Comparison of ENCODE assay signal across 34 cellular contexts in the genomic region with DNA sequence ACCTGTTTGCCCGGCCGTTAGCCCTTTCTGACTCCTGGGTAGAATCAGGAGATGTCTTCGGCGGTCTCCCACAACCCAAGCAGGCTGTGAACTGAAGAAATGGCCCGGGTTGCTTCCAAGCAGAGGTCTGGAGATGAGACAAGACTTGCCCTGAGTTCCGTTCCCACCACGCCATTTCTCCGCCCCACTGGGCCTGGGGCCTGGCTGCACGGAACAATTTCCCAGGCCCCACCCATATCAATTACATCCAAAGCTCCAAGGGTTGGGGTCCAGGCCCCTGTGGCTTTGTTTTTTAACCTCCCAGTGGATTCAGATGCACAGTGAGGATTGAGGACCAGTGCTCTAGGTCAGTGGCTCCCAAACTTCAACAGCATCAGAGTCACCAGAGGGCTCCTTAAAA.
DNase-seq lines count a peak whose midpoint lies in the region; ATAC-seq, FAIRE-seq and TF ChIP-seq lines count a peak whose summit lies in the region.
"Had no signal": no experiment of that assay in that cellular context is flagged by ENCODE, and none has a peak within 500 bp of the region (broad histone marks: within the 10 kb centered on the region; RNA-seq: fewer than 3 reads in every experiment).

No MANE protein-coding gene starts in this region.

- H2AK5ac ChIP-seq in neuronal stem cell (ENCODE audit: low read depth, low read length): peak overlapping the region; percentile 79

- H3K9me3 ChIP-seq in HepG2 (ENCODE audit: low read length) (no peaks in the 10 kb centered on the region), right lobe of liver (no peaks in the 10 kb centered on the region), OCI-LY1 (ENCODE audit: low read length) (peaks cover 12% of the 10 kb centered on the region), neuronal stem cell (replicated peaks in 1 of 2; ENCODE audit: control insufficient read depth in 2 of 2, insufficient read depth in 1 of 2, low read depth in 1 of 2, low read length in 2 of 2) (peaks cover 0 to 2% of the 10 kb centered on the region in 2 donors), spleen (peaks cover 0 to 18% (median 14%) of the 10 kb centered on the region in 8 donors)
- H3K9me3 ChIP-seq: BE2C, Caco-2 had no signal

- CTCF ChIA-PET in HepG2 (lab: Yijun Ruan, JAX; ENCODE audit: low intra/inter-chr PET ratio, low total read pairs): no interaction called here

- 74% methylated on average over 8 of the region's 9 CpGs for WGBS in HepG2 (ENCODE audit: low lambda C conversion rate)
- 89% methylated on average over 5 of the region's 9 CpGs for WGBS in right lobe of liver (ENCODE audit: insufficient coverage, low coverage, low lambda C conversion rate, missing lambda C conversion rate)
- WGBS in neuronal stem cell (ENCODE audit: extremely low coverage in 2 of 2, insufficient read length in 2 of 2, insufficient replicate concordance in 1 of 2), 2 donors: no CpG with 5 or more reads among the region's 9 CpGs
- WGBS in spleen, 5 donors: 92 to 99% (median 94%) methylated on average over 7 to 9 of the region's 9 CpGs

- in situ Hi-C loops in HepG2 (cut with HindIII; ENCODE audit: extremely low pct_ligation_motif_present, low pct_unique_long_range_greater_than_20kb): loop anchor here (10.0 to 25.0 kb wide), 4 partner anchors 92 to 625 kb away; no protein-coding TSS in a partner anchor

- no peak overlapping the region for H2BK5ac ChIP-seq in neuronal stem cell (ENCODE audit: low read length)

- H3F3A ChIP-seq in OCI-LY1 (ENCODE audit: insufficient read depth, low read length): no peaks in the 10 kb centered on the region

- H2BK12ac ChIP-seq in neuronal stem cell (ENCODE audit: low read length): no peak overlapping the region

- H3K36me3 ChIP-seq in HepG2 (replicated peaks in 1 of 2; ENCODE audit: control insufficient read depth in 1 of 2, insufficient read depth in 2 of 2, low read length in 2 of 2) (no peaks in the 10 kb centered on the region), right lobe of liver (no peaks in the 10 kb centered on the region), OCI-LY1 (ENCODE audit: insufficient read depth, low read length) (no peaks in the 10 kb centered on the region; the same call in 1 of the 2 replicates), neuronal stem cell (replicated peaks in 1 of 2; ENCODE audit: control insufficient read depth in 2 of 2, insufficient read depth in 2 of 2, low read length in 2 of 2) (no peaks in the 10 kb centered on the region), spleen (no peaks in the 10 kb centered on the region)
- H3K36me3 ChIP-seq: BE2C; BLaER1; BLaER1 treated with 17β-estradiol and CSF1 and Interleukin-3, amounts not matched to agents 10 nM and 100 nM had no signal

- no peak overlapping the region for H4K8ac ChIP-seq in neuronal stem cell (ENCODE audit: low read depth, low read length)

- FAIRE-seq in HepG2 (lab: Jason Lieb, UNC): no peak
- FAIRE-seq: A204.1, A549, D721Med had no signal

- no peaks in the 10 kb centered on the region for H4K20me1 ChIP-seq in HepG2 (ENCODE audit: insufficient read depth, low read length)
- H4K20me1 ChIP-seq in OCI-LY1 (ENCODE audit: insufficient read depth, low read length): no peaks in the 10 kb centered on the region
- H4K20me1 ChIP-seq: BLaER1; BLaER1 treated with 17β-estradiol and CSF1 and Interleukin-3, amounts not matched to agents 10 nM and 100 nM had no signal

- ATAC-seq in HepG2 (no peak), right lobe of liver (no peak), GM18502 (IDR thresholded peaks at IDR 0.05; ENCODE audit: poor library complexity, unreplicated experiment) (no peak), HG03097 (IDR thresholded peaks at IDR 0.05; ENCODE audit: low FRiP score, unreplicated experiment) (no peak)
- ATAC-seq: A549; CD8-positive, alpha-beta T cell had no signal

- TF ChIP-seq CTCF in HepG2 (CRISPR knock-in tag; IDR thresholded peaks at IDR 0.05) (no peak), right lobe of liver (IDR thresholded peaks at IDR 0.05) (no peak), OCI-LY1 (IDR thresholded peaks at IDR 0.05; ENCODE audit: low read length) (no peak), spleen (IDR thresholded peaks at IDR 0.05 in 8 of 11, conservative IDR thresholded peaks at IDR 0.05 in 3 of 11) (no peak)

- no peak overlapping the region for H2BK15ac ChIP-seq in neuronal stem cell (ENCODE audit: low read length)

- H3K27me3 ChIP-seq in HepG2 (ENCODE audit: control insufficient read depth in 1 of 2, insufficient read depth in 2 of 2, low read length in 2 of 2): peaks cover 0 to 14% of the 10 kb centered on the region in 2 experiments; a peak in 2 of 5 replicates
- no peaks in the 10 kb centered on the region for H3K27me3 ChIP-seq in right lobe of liver
- no peaks in the 10 kb centered on the region; the same call in 1 of the 2 replicates for H3K27me3 ChIP-seq in OCI-LY1 (ENCODE audit: insufficient read depth, low read length)
- no peaks in the 10 kb centered on the region for H3K27me3 ChIP-seq in neuronal stem cell (ENCODE audit: control insufficient read depth in 3 of 3, insufficient read depth in 3 of 3, low read depth in 1 of 3, low read length in 3 of 3)
- H3K27me3 ChIP-seq in spleen (replicated peaks in 1 of 7): no peaks in the 10 kb centered on the region
- H3K27me3 ChIP-seq: BE2C; BLaER1; BLaER1 treated with 17β-estradiol and CSF1 and Interleukin-3, amounts not matched to agents 10 nM and 100 nM had no signal

- H3K79me2 ChIP-seq in HepG2 (ENCODE audit: insufficient read depth, low read length): no peaks in the 10 kb centered on the region
- no peaks in the 10 kb centered on the region for H3K79me2 ChIP-seq in OCI-LY1 (ENCODE audit: insufficient read depth, low read length)

- H3K79me1 ChIP-seq in neuronal stem cell (ENCODE audit: low read depth, low read length): no peaks in the 10 kb centered on the region

- no peak overlapping the region for H3K27ac ChIP-seq in HepG2 (ENCODE audit: extremely low read length, insufficient read depth, low read length)
- no peak overlapping the region for H3K27ac ChIP-seq in right lobe of liver
- H3K27ac ChIP-seq in OCI-LY1 (ENCODE audit: low read depth, low read length, poor library complexity, severe bottlenecking): peak overlapping the region; percentile 75
- no peak overlapping the region for H3K27ac ChIP-seq in neuronal stem cell (replicated peaks; ENCODE audit: low read length)
- no peak overlapping the region for H3K27ac ChIP-seq in spleen
- H3K27ac ChIP-seq: 22Rv1; A549; BLaER1; BLaER1 treated with 17β-estradiol and CSF1 and Interleukin-3, amounts not matched to agents 10 nM and 100 nM; C4-2B had no signal

- no peaks in the 10 kb centered on the region for H3K9me2 ChIP-seq in OCI-LY1 (ENCODE audit: low read depth, low read length)

- H3K4ac ChIP-seq in neuronal stem cell (ENCODE audit: low read length): no peak overlapping the region

- TF ChIP-seq POLR2A in HepG2 (IDR thresholded peaks at IDR 0.05; ENCODE audit: insufficient read depth in 1 of 2, low read depth in 2 of 2, low read length in 2 of 2) (no peak), right lobe of liver (IDR thresholded peaks at IDR 0.05) (no peak), spleen (IDR thresholded peaks at IDR 0.05) (no peak)

- BruUV-seq in HepG2 (replicated peaks; lab: Mats Ljungman, UMichigan): no TSS peak

- H3K14ac ChIP-seq in neuronal stem cell (ENCODE audit: low read length): no peak overlapping the region

- TF ChIP-seq EP300 in HepG2 (IDR thresholded peaks at IDR 0.05; ENCODE audit: low read depth in 2 of 2, low read length in 2 of 2) (no peak), HepG2 (CRISPR knock-in tag; IDR thresholded peaks at IDR 0.05; ENCODE audit: borderline replicate concordance) (no peak)

- no peak overlapping the region for H3K4me3 ChIP-seq in HepG2 (replicated peaks in 1 of 3; ENCODE audit: insufficient read depth in 1 of 3, low read depth in 2 of 3, low read length in 3 of 3)
- H3K4me3 ChIP-seq in right lobe of liver: no peak overlapping the region
- no peak overlapping the region for H3K4me3 ChIP-seq in OCI-LY1 (ENCODE audit: low read depth, low read length, poor library complexity, severe bottlenecking)
- H3K4me3 ChIP-seq in neuronal stem cell (ENCODE audit: low read length in 2 of 2): no peak overlapping the region
- no peak overlapping the region for H3K4me3 ChIP-seq in spleen
- H3K4me3 ChIP-seq: A549; BLaER1; BLaER1 treated with 17β-estradiol and CSF1 and Interleukin-3, amounts not matched to agents 10 nM and 100 nM had no signal

- POLR2A ChIA-PET in HepG2 (lab: Yijun Ruan, JAX): no interaction called here

- no peak overlapping the region for H3K18ac ChIP-seq in neuronal stem cell (ENCODE audit: low read length)

- H3K23ac ChIP-seq in neuronal stem cell (ENCODE audit: low read depth, low read length, poor library complexity): no peak overlapping the region

- H2BK120ac ChIP-seq in neuronal stem cell (ENCODE audit: low read depth, low read length): no peak overlapping the region

- H4K91ac ChIP-seq in neuronal stem cell (ENCODE audit: low read depth, low read length, poor library complexity): no peak overlapping the region

- DNase-seq in HepG2 (ENCODE audit: low spot score): no peak
- no peak for DNase-seq in right lobe of liver
- DNase-seq in neuronal stem cell (ENCODE audit: low spot score): no peak
- DNase-seq in spleen: peak; percentile 66
- no peak for DNase-seq in medulla oblongata (ENCODE audit: extremely low spot score)
- DNase-seq: 8988T; ACHN; AML-193; BE2C; Caco-2; Calu3; CD4-positive, alpha-beta memory T cell; CD4-positive, alpha-beta T cell; CD4-positive, CD25-positive, alpha-beta regulatory T cell; CD8-positive, alpha-beta memory T cell; CD8-positive, alpha-beta T cell; COR-L47; DMS 273 treated with DMSO at 0.1 percent for 48 hours; DMS153; DMS53; DMS79; DMS79 treated with DMSO at 0.1 percent for 48 hours; DND-41; EL had no signal

- H3K4me2 ChIP-seq in HepG2 (ENCODE audit: low read depth, low read length): no peak overlapping the region
- H3K4me2 ChIP-seq in OCI-LY1 (ENCODE audit: low read length): no peak overlapping the region
- no peak overlapping the region for H3K4me2 ChIP-seq in neuronal stem cell (ENCODE audit: insufficient read depth, low read length, poor library complexity, severe bottlenecking)
- H3K4me2 ChIP-seq: A549; BLaER1; BLaER1 treated with 17β-estradiol and CSF1 and Interleukin-3, amounts not matched to agents 10 nM and 100 nM had no signal

- H2AFZ ChIP-seq in HepG2 (ENCODE audit: low read length) (no peak overlapping the region), OCI-LY1 (ENCODE audit: low read length) (no peak overlapping the region), neuronal stem cell (ENCODE audit: low read length) (no peak overlapping the region)

- H3K4me1 ChIP-seq in HepG2 (ENCODE audit: insufficient read depth, low read length) (no peaks in the 10 kb centered on the region), right lobe of liver (no peaks in the 10 kb centered on the region), OCI-LY1 (ENCODE audit: insufficient read depth, low read length, severe bottlenecking) (peaks cover 33% of the 10 kb centered on the region), neuronal stem cell (ENCODE audit: control insufficient read depth in 2 of 2, insufficient read depth in 1 of 2, low read depth in 1 of 2, low read length in 2 of 2) (peaks cover 0 to under 1% of the 10 kb centered on the region in 2 donors), spleen (peaks cover 0 to 16% (median 7%) of the 10 kb centered on the region in 6 donors)
- H3K4me1 ChIP-seq: A549, BE2C had no signal

- no peak overlapping the region for H3K9ac ChIP-seq in HepG2 (ENCODE audit: insufficient read depth, low read depth, low read length)
- no peak overlapping the region for H3K9ac ChIP-seq in OCI-LY1 (ENCODE audit: low read length)
- no peak overlapping the region for H3K9ac ChIP-seq in neuronal stem cell (ENCODE audit: low read depth, low read length, poor library complexity)
- H3K9ac ChIP-seq: BLaER1; BLaER1 treated with 17β-estradiol and CSF1 and Interleukin-3, amounts not matched to agents 10 nM and 100 nM had no signal

- intact Hi-C loops in HepG2 (cut with micrococcal nuclease; ENCODE audit: unreplicated experiment) (loop anchor here (5.0 to 10.0 kb wide), 2 partner anchors 215 to 372 kb away; a partner anchor contains a TSS), right lobe of liver (cut with DNase I) (loop anchor here in 1 of 2 donors (10.0 kb wide), 2 partner anchors 212 to 482 kb away; a partner anchor contains a TSS), spleen (cut with DNase I; ENCODE audit: low total_unique reads) (loop anchor here (10.0 kb wide), 2 partner anchors 122 to 202 kb away; no protein-coding TSS in a partner anchor)

- no peak for TF ChIP-seq RAD21 in HepG2 (CRISPR knock-in tag; IDR thresholded peaks at IDR 0.05)
